ENCODE assay signal across 14 cellular contexts in the genomic region with DNA sequence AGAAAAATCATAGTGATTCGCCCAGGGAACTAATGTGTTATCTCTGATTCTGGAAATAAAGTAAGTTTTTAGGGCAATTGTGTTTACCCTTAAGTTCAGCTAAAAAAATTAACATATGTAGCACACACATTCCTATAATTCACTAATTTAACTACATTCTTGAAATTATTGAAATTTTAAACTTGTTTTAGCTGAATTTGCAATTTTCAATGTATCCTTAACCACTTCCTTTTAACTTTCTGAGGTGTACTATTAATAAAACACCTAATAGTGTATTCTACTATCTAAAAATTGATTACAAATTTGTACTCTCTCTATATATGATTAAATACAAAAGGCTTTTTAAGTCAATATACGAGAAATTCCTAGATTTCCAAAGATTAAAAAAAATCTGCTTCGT. TPM values are rescaled to one million over a fixed set of nuclear protein-coding genes. Genes with fewer than 3 reads are reported as not detected.
DNase-seq lines count a peak whose midpoint lies in the region; ATAC-seq, FAIRE-seq and TF ChIP-seq lines count a peak whose summit lies in the region.
"Had no signal": no experiment of that assay in that cellular context is flagged by ENCODE, and none has a peak within 500 bp of the region (broad histone marks: within the 10 kb centered on the region; RNA-seq: fewer than 3 reads in every experiment).

No MANE protein-coding gene starts in this region.

- FAIRE-seq in GM12878 (lab: Jason Lieb, UNC), result no peak

- H3K9me2 ChIP-seq in neural cell (ENCODE audit: insufficient read depth, low read length), result no peaks in the 10 kb centered on the region

- no peak for DNase-seq in CD4-positive, alpha-beta T cell
- DNase-seq in HFFc6 (no peak), GM12878 (ENCODE audit: low read depth, low spot score) (no peak), NCI-H446 (lab: John Stamatoyannopoulos, UW) (no peak), inferior parietal cortex (ENCODE audit: extremely low spot score) (no peak)
- no peak for DNase-seq in stimulated activated CD8-positive, alpha-beta memory T cell treated with anti-CD3 and anti-CD28 coated beads, Interleukin-4, amount 100 ng/mL, for 48 hours
- DNase-seq: activated CD4-positive, alpha-beta T cell treated with anti-CD3 and anti-CD28 coated beads, Interleukin-2, amount 50 U/mL, for 4 hours; activated naive CD4-positive, alpha-beta T cell treated with anti-CD3 and anti-CD28 coated beads, Interleukin-2, amount 50 U/mL, for 16 hours; H9; KG1; NCI-H187 treated with DMSO at 0.1 percent for 48 hours had no signal

- peaks cover 6% of the 10 kb centered on the region for H3K9me3 Mint-ChIP-seq in CD4-positive, alpha-beta T cell
- H3K9me3 Mint-ChIP-seq in HFFc6, result no peaks in the 10 kb centered on the region
- H3K9me3 Mint-ChIP-seq: H9 had no signal

- TF ChIP-seq EP300 in GM12878 (IDR thresholded peaks at IDR 0.05; ENCODE audit: borderline replicate concordance in 1 of 2, control insufficient read depth in 1 of 2, low read depth in 2 of 2, low read length in 2 of 2) (no peak), neural cell (conservative IDR thresholded peaks at IDR 0.05; ENCODE audit: poor library complexity, severe bottlenecking) (no peak)

- no peak overlapping the region for H3K27ac ChIP-seq in CD4-positive, alpha-beta T cell (ENCODE audit: low read depth, low read length)
- H3K27ac ChIP-seq in GM12878 (ENCODE audit: control insufficient read depth, insufficient read depth) (peak overlapping the region; percentile 78; the same call in 1 of the 2 replicates), neural cell (ENCODE audit: low read length) (no peak overlapping the region)

- in situ Hi-C loops in GM12878 (cut with MboI), result no loop called here

- H3K36me3 Mint-ChIP-seq in CD4-positive, alpha-beta T cell (ENCODE audit: low read depth), result peaks cover 18% of the 10 kb centered on the region
- H3K36me3 Mint-ChIP-seq in HFFc6 (ENCODE audit: low read depth), result no peaks in the 10 kb centered on the region

- H3K4me3 ChIP-seq in GM12878 (peak overlapping the region; percentile 79), neural cell (ENCODE audit: low read length) (peak overlapping the region; percentile 85)
- H3K4me3 ChIP-seq: lung had no signal

- H3K4me3 Mint-ChIP-seq in CD4-positive, alpha-beta T cell, result peak overlapping the region; percentile 71
- peak overlapping the region; percentile 55; the same call in 1 of the 2 replicates for H3K4me3 Mint-ChIP-seq in HFFc6
- H3K4me3 Mint-ChIP-seq: H9 had no signal

- no peak for TF ChIP-seq POLR2A in GM12878 (IDR thresholded peaks at IDR 0.05; ENCODE audit: low read depth, low read length)

- no peak overlapping the region for H2AFZ ChIP-seq in GM12878 (ENCODE audit: control insufficient read depth, low read depth, low read length)
- no peak overlapping the region for H2AFZ ChIP-seq in neural cell (ENCODE audit: low read depth, low read length)

- no peak for TF ChIP-seq CTCF in CD4-positive, alpha-beta T cell (IDR thresholded peaks at IDR 0.05)
- TF ChIP-seq CTCF in HFFc6 (IDR thresholded peaks at IDR 0.05), result no peak
- no peak for TF ChIP-seq CTCF in GM12878 (IDR thresholded peaks at IDR 0.05 in 2 of 3, conservative IDR thresholded peaks at IDR 0.05 in 1 of 3; ENCODE audit: control insufficient read depth in 2 of 3, extremely low read depth in 1 of 3, insufficient read depth in 1 of 3, low read depth in 3 of 3, low read length in 3 of 3)
- TF ChIP-seq CTCF in neural cell (IDR thresholded peaks at IDR 0.05; ENCODE audit: poor library complexity, severe bottlenecking), result no peak

- H3K27ac Mint-ChIP-seq in CD4-positive, alpha-beta T cell, result no peak overlapping the region
- peak overlapping the region; percentile 56; the same call in 1 of the 2 replicates for H3K27ac Mint-ChIP-seq in HFFc6
- H3K27ac Mint-ChIP-seq: H9 had no signal

- RAD21 ChIA-PET in GM12878 (lab: Charles Lee; ENCODE audit: unreplicated experiment), result interaction anchor here (1.2 to 1.3 kb wide), 2 partner anchors 125 to 129 kb away, joined by 4 read pairs; partner anchors contain the start of gene PRPF39

- TF ChIP-seq RAD21 in GM12878 (IDR thresholded peaks at IDR 0.05; ENCODE audit: insufficient read depth, low read depth, low read length), result no peak
- no peak for TF ChIP-seq RAD21 in neural cell (conservative IDR thresholded peaks at IDR 0.05)

- H3K4me1 Mint-ChIP-seq in CD4-positive, alpha-beta T cell (ENCODE audit: low read depth), result peaks cover 61% of the 10 kb centered on the region
- peaks cover 30% of the 10 kb centered on the region for H3K4me1 Mint-ChIP-seq in HFFc6 (ENCODE audit: low read depth)

- H3K36me3 ChIP-seq in GM12878 (ENCODE audit: control insufficient read depth in 2 of 2, insufficient read depth in 2 of 2, low read length in 1 of 2) (no peaks in the 10 kb centered on the region), neural cell (ENCODE audit: insufficient read depth, low read length) (peaks cover 2% of the 10 kb centered on the region)
- H3K36me3 ChIP-seq: prostate gland had no signal

- SMC1A ChIA-PET in GM12878 (lab: Charles Lee; ENCODE audit: uncharacterized antibody, unreplicated experiment), result interaction anchor here (1.0 to 1.7 kb wide), 6 partner anchors 10 to 289 kb away, joined by 3 to 6 read pairs (median 3); no protein-coding TSS in a partner anchor

- no peaks in the 10 kb centered on the region for H3K27me3 ChIP-seq in CD4-positive, alpha-beta T cell (ENCODE audit: control insufficient read depth, insufficient read depth, low read length)
- H3K27me3 ChIP-seq in GM12878 (replicated peaks in 1 of 2; ENCODE audit: control insufficient read depth in 2 of 2, insufficient read depth in 2 of 2, low read length in 1 of 2) (no peaks in the 10 kb centered on the region), neural cell (ENCODE audit: insufficient read depth, low read depth, low read length) (no peaks in the 10 kb centered on the region)

- WGBS in GM12878 (ENCODE audit: insufficient coverage, insufficient replicate concordance, low lambda C conversion rate, missing lambda C conversion rate), result 50% methylated on average over 3 of the region's 3 CpGs

- intact Hi-C loops in CD4-positive, alpha-beta T cell (cut with DNase I, micrococcal nuclease), result no loop called here
- intact Hi-C loops in GM12878 (cut with micrococcal nuclease; ENCODE audit: unreplicated experiment), result no loop called here

- H3K4me1 ChIP-seq in GM12878 (ENCODE audit: control insufficient read depth, insufficient read depth, low read length), result no peaks in the 10 kb centered on the region

- H3K9ac ChIP-seq in GM12878 (ENCODE audit: control insufficient read depth, insufficient read depth, low read length) (peak overlapping the region; percentile 35; the same call in 1 of the 2 replicates), neural cell (ENCODE audit: low read length) (peak overlapping the region; percentile 85)

- peaks cover 94% of the 10 kb centered on the region for H3K79me2 ChIP-seq in GM12878 (ENCODE audit: control insufficient read depth, insufficient read depth, low read length)
- H3K79me2 ChIP-seq in neural cell (replicated peaks; ENCODE audit: insufficient read depth, low read length), result peaks cover 75% of the 10 kb centered on the region

- H3K9me3 ChIP-seq in CD4-positive, alpha-beta T cell (ENCODE audit: control insufficient read depth, low read length), result peaks cover 9% of the 10 kb centered on the region
- H3K9me3 ChIP-seq in GM12878 (replicated peaks; ENCODE audit: control insufficient read depth, insufficient read depth, low read length) (no peaks in the 10 kb centered on the region), neural cell (ENCODE audit: low read length) (no peaks in the 10 kb centered on the region)
- H3K9me3 ChIP-seq: prostate gland had no signal

- CTCF ChIA-PET in CD4-positive, alpha-beta T cell (lab: Charles Lee), result no interaction called here
- CTCF ChIA-PET in GM12878 (lab: Yijun Ruan, JAX), result interaction anchor here (0.7 to 1.4 kb wide), 2 partner anchors 61 to 127 kb away, joined by 3 read pairs; no protein-coding TSS in a partner anchor

- peaks cover 7% of the 10 kb centered on the region for H3F3A ChIP-seq in neural cell (ENCODE audit: insufficient read depth, low read length, poor library complexity, severe bottlenecking)

- H3K4me2 ChIP-seq in GM12878 (ENCODE audit: control insufficient read depth, insufficient read depth) (peak overlapping the region; percentile 92), neural cell (ENCODE audit: low read length) (peak overlapping the region; percentile 66)

- H3K27me3 Mint-ChIP-seq in CD4-positive, alpha-beta T cell, result no peaks in the 10 kb centered on the region
- H3K27me3 Mint-ChIP-seq in HFFc6 (ENCODE audit: insufficient read depth), result no peaks in the 10 kb centered on the region; the same call in 1 of the 2 replicates

- H4K20me1 ChIP-seq in GM12878 (ENCODE audit: control insufficient read depth, insufficient read depth), result no peaks in the 10 kb centered on the region
- no peaks in the 10 kb centered on the region for H4K20me1 ChIP-seq in neural cell (ENCODE audit: insufficient read depth)

- no peak for ATAC-seq in CD4-positive, alpha-beta T cell (ENCODE audit: poor library complexity)
- ATAC-seq in GM12878, result no peak

- POLR2A ChIA-PET in CD4-positive, alpha-beta T cell (lab: Charles Lee), result interaction anchor here (1.6 to 4.1 kb wide), 2 partner anchors 63 to 175 kb away, joined by 8 to 111 read pairs; partner anchors contain the start of genes FANCM and FKBP3
- POLR2A ChIA-PET in GM12878 (lab: Charles Lee), result interaction anchor here (1.6 kb wide), 1 partner anchor 175 kb away, joined by 5 read pairs; the partner anchor contains the start of gene FKBP3

- BruUV-seq in GM12878 (replicated peaks; lab: Mats Ljungman, UMichigan), result no TSS peak

RNA-seq across cellular contexts. Expression of gene KLHL28, which starts 2.2 kb away (rescaled TPM):
- total RNA-seq in CD4-positive, alpha-beta T cell, result 10 to 100 TPM; 49.3 to 49.7 TPM
- 1 to 10 TPM; 6.6 to 9.6 (median 8.5) TPM for total RNA-seq in HFFc6 (2021; fragmentation: NEBNext Ultra II Directional; extraction: Animal tissue kit (Norgen Biotek cat#: 25700))
- total RNA-seq in GM12878 (2013; cell fraction: nucleolus; rRNA removed), result 43.9 and 44.4 TPM in 2 replicates
- total RNA-seq in GM12878 (2014; rRNA removed) (4.0 and 4.5 TPM in 2 replicates), GM12878 (2014; rRNA removed; fragmentation: Illumina TruSeq; extraction: Trizol) (6.4 and 7.1 TPM in 2 replicates), GM12878 (2021) (6.5 and 6.6 TPM in 2 replicates)
- polyA plus RNA-seq in GM12878 (2011; ENCODE audit: low read depth), result 3.1 TPM
- polyA plus RNA-seq in GM12878 (2011; rRNA removed) (9.8 and 13.2 TPM in 2 replicates), GM12878 (2014; fragmentation: Illumina TruSeq; extraction: Trizol) (5.5 and 6.1 TPM in 2 replicates), GM12878 (2014; fragmentation: Nextera tagmentation; extraction: Ambion mirVana) (1 to 10 TPM; 4.3 to 9.3 TPM), GM12878 (2014; rRNA removed) (1.7 and 2.7 TPM in 2 replicates), GM12878 (2016; fragmentation: Nextera tagmentation; extraction: Ambion mirVana) (1 to 10 TPM; 3.2 to 6.3 TPM), neural cell (16.1 and 17.4 TPM in 2 replicates)
- 4.1 and 6.4 TPM in 2 replicates for polyA plus RNA-seq in GM12878 (2011; cell fraction: cytosol; rRNA removed)
- polyA plus RNA-seq in GM12878 (2011; cell fraction: nucleus; rRNA removed), result 6.4 and 6.6 TPM in 2 replicates
- polyA plus RNA-seq in GM12878 (2012), result 5.0 TPM in 2 replicates
- 36.6 and 42.8 TPM in 2 replicates for polyA minus RNA-seq in GM12878 (2011; rRNA and poly(A)+ RNA removed)
- polyA minus RNA-seq in GM12878 (2011; cell fraction: cytosol; rRNA and poly(A)+ RNA removed), result 3.1 and 5.0 TPM in 2 replicates
- 32.6 and 42.0 TPM in 2 replicates for polyA minus RNA-seq in GM12878 (2011; cell fraction: nucleus; rRNA and poly(A)+ RNA removed)
- 56.2 and 65.4 TPM in 2 replicates for polyA minus RNA-seq in neural cell

RNA-seq across cellular contexts. Expression of gene TOGARAM1, which starts 2.5 kb away (rescaled TPM):
- total RNA-seq in CD4-positive, alpha-beta T cell, result 10 to 100 TPM; 13.2 to 17.8 TPM
- 10 to 100 TPM in 2 of 6 experiments, 1 to 10 TPM in 4; 7.5 to 13.7 (median 9.3) TPM for total RNA-seq in HFFc6 (2021; fragmentation: NEBNext Ultra II Directional; extraction: Animal tissue kit (Norgen Biotek cat#: 25700))
- 102 and 115 TPM in 2 replicates for total RNA-seq in GM12878 (2013; cell fraction: nucleolus; rRNA removed)
- total RNA-seq in GM12878 (2014; rRNA removed), result 7.2 and 7.4 TPM in 2 replicates
- 10.6 and 11.4 TPM in 2 replicates for total RNA-seq in GM12878 (2014; rRNA removed; fragmentation: Illumina TruSeq; extraction: Trizol)
- 5.9 and 7.7 TPM in 2 replicates for total RNA-seq in GM12878 (2021)
- 2.3 TPM for polyA plus RNA-seq in GM12878 (2011; ENCODE audit: low read depth)
- 14.4 and 21.6 TPM in 2 replicates for polyA plus RNA-seq in GM12878 (2011; rRNA removed)
- 4.5 and 4.9 TPM in 2 replicates for polyA plus RNA-seq in GM12878 (2011; cell fraction: cytosol; rRNA removed)
- 12.6 and 18.4 TPM in 2 replicates for polyA plus RNA-seq in GM12878 (2011; cell fraction: nucleus; rRNA removed)
- polyA plus RNA-seq in GM12878 (2012), result 4.0 and 7.2 TPM in 2 replicates
- polyA plus RNA-seq in GM12878 (2014; fragmentation: Illumina TruSeq; extraction: Trizol), result 10.5 and 14.1 TPM in 2 replicates
- polyA plus RNA-seq in GM12878 (2014; fragmentation: Nextera tagmentation; extraction: Ambion mirVana), result 1 to 10 TPM; 2.1 to 2.6 TPM
- 3.7 and 4.3 TPM in 2 replicates for polyA plus RNA-seq in GM12878 (2014; rRNA removed)
- polyA plus RNA-seq in GM12878 (2016; fragmentation: Nextera tagmentation; extraction: Ambion mirVana), result 1 to 10 TPM; 7.2 to 7.6 TPM
- 35.3 and 51.9 TPM in 2 replicates for polyA minus RNA-seq in GM12878 (2011; rRNA and poly(A)+ RNA removed)
- 5.6 and 7.6 TPM in 2 replicates for polyA minus RNA-seq in GM12878 (2011; cell fraction: cytosol; rRNA and poly(A)+ RNA removed)
- polyA minus RNA-seq in GM12878 (2011; cell fraction: nucleus; rRNA and poly(A)+ RNA removed), result 46.7 and 56.8 TPM in 2 replicates
- polyA plus RNA-seq in neural cell, result 20.8 and 23.8 TPM in 2 replicates
- 64.8 and 68.3 TPM in 2 replicates for polyA minus RNA-seq in neural cell
